9 cellular contexts compared by ENCODE assay signal in genomic region chr11:87722756-87723599, GRCh38.
DNase-seq lines count a peak whose midpoint lies in the region; ATAC-seq and TF ChIP-seq lines count a peak whose summit lies in the region.
"Had no signal": no experiment of that assay in that cellular context is flagged by ENCODE, and none has a peak within 500 bp of the region (broad histone marks: within the 10 kb centered on the region; RNA-seq: fewer than 3 reads in every experiment).

No MANE protein-coding gene starts in this region.

- no peaks in the 10 kb centered on the region for H3K36me3 ChIP-seq in osteoblast (ENCODE audit: insufficient read depth, low read length)
- H3K36me3 ChIP-seq: BLaER1 treated with 17β-estradiol and CSF1 and Interleukin-3, amounts not matched to agents 10 nM and 100 nM had no signal

- H3K4me1 ChIP-seq in osteoblast (ENCODE audit: insufficient read depth, low read length): no peaks in the 10 kb centered on the region

- no peak overlapping the region for H2AFZ ChIP-seq in osteoblast (ENCODE audit: low read length)

- no peak overlapping the region for H3K4me3 ChIP-seq in osteoblast (ENCODE audit: insufficient read depth, low read length)
- H3K4me3 ChIP-seq: BLaER1 treated with 17β-estradiol and CSF1 and Interleukin-3, amounts not matched to agents 10 nM and 100 nM had no signal

- TF ChIP-seq CTCF in LNCAP (IDR thresholded peaks at IDR 0.05) (peak; percentile 93), osteoblast (IDR thresholded peaks at IDR 0.05; ENCODE audit: extremely low read depth, low read depth, low read length) (peak; percentile 77)

- no peaks in the 10 kb centered on the region for H3K9me3 ChIP-seq in osteoblast (ENCODE audit: low read depth, low read length)
- H3K9me3 ChIP-seq: BLaER1 treated with 17β-estradiol and CSF1 and Interleukin-3, amounts not matched to agents 10 nM and 100 nM had no signal

- DNase-seq in NCI-H2081 (lab: John Stamatoyannopoulos, UW) (peak; percentile 31), NCI-H2081 treated with DMSO at 0.1 percent for 48 hours (lab: John Stamatoyannopoulos, UW) (no peak), cerebellar cortex (ENCODE audit: low spot score) (peak; percentile 2), osteoblast (ENCODE audit: insufficient read length, low spot score, missing footprints) (peak; percentile 60), retina (no peak), islet precursor cell (no peak)

- no peaks in the 10 kb centered on the region for H4K20me1 ChIP-seq in osteoblast (ENCODE audit: insufficient read depth, low read length)
- H4K20me1 ChIP-seq: BLaER1 treated with 17β-estradiol and CSF1 and Interleukin-3, amounts not matched to agents 10 nM and 100 nM had no signal

- ATAC-seq in GM21528 (IDR thresholded peaks at IDR 0.05; ENCODE audit: low FRiP score, unreplicated experiment): peak; percentile 63

- no peak overlapping the region for H3K4me2 ChIP-seq in osteoblast (ENCODE audit: insufficient read depth, low read length)
- H3K4me2 ChIP-seq: BLaER1 treated with 17β-estradiol and CSF1 and Interleukin-3, amounts not matched to agents 10 nM and 100 nM had no signal

- no peaks in the 10 kb centered on the region for H3K27me3 ChIP-seq in osteoblast (ENCODE audit: insufficient read depth, low read length)
- H3K27me3 ChIP-seq: BLaER1 treated with 17β-estradiol and CSF1 and Interleukin-3, amounts not matched to agents 10 nM and 100 nM had no signal

- no peak overlapping the region for H3K27ac ChIP-seq in osteoblast (ENCODE audit: low read depth, low read length)
- H3K27ac ChIP-seq: BLaER1 treated with 17β-estradiol and CSF1 and Interleukin-3, amounts not matched to agents 10 nM and 100 nM had no signal

- H3K79me2 ChIP-seq in osteoblast (ENCODE audit: insufficient read depth, low read length): no peaks in the 10 kb centered on the region

Comparison
In these comparisons a context has a peak if more than half of its experiments do, and no peak if none do; other contexts are left out.
1. DNase-seq: peak in NCI-H2081 (2 of 2), cerebellar cortex (single experiment) and osteoblast (single experiment); none in NCI-H2081 treated with DMSO at 0.1 percent for 48 hours (single experiment), retina (single experiment) and islet precursor cell (single experiment).